Comparison of ENCODE assay signal across 24 cellular contexts in the genomic region with DNA sequence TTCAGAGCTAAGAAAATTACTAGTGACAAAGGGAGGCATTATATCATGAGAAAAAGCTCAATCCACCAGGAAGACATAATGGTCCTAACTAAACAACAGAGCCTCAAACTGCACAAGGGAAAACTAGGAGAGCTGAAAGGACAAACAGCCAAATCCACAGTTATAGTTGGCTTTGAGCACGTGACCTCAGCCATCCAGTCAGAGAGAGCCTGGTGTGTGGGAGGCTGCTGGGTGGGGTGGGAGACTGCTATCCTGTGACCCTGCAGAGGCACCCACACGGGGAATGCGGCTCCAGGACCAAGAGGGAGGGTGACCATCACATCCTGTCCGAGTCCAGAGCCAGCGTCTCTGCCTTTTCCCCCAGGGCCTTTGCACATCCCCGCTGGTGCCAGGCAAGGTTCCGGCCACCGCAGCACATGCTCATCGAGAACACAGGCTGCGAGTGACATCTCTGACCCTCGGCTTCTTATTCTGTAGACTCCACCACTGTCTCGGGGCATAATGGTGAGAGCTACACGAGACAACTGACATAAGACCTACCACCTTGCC.
"Had no signal": no experiment of that assay in that cellular context is flagged by ENCODE, and none has a peak within 500 bp of the region (broad histone marks: within the 10 kb centered on the region; RNA-seq: fewer than 3 reads in every experiment).

No MANE protein-coding gene starts in this region.

- H3K4me1 Mint-ChIP-seq: endodermal cell, immature natural killer cell had no signal

- H3K36me3 Mint-ChIP-seq: immature natural killer cell had no signal

- H3K27me3 ChIP-seq: colonic mucosa, foreskin keratinocyte, gastroesophageal sphincter, hepatocyte had no signal

- FAIRE-seq: endometrium, endothelial cell of umbilical vein, frontal cortex, kidney had no signal

- H3K4me1 ChIP-seq: colonic mucosa, heart left ventricle, left ventricle myocardium inferior, lower lobe of right lung had no signal

- H2AFZ ChIP-seq: hepatocyte had no signal

- H3K9me3 ChIP-seq: colonic mucosa, lower lobe of right lung had no signal

- H3K79me2 ChIP-seq: hepatocyte had no signal

- H3K4me3 Mint-ChIP-seq: dendritic cell treated with granulocyte-macrophage colony-stimulating factor and Interleukin-4, amounts not matched to agents 40 ng/mL and 50 ng/mL, for 4 days; effector memory CD8-positive, alpha-beta T cell; endodermal cell; immature natural killer cell had no signal

- H3K27ac Mint-ChIP-seq: dendritic cell treated with granulocyte-macrophage colony-stimulating factor and Interleukin-4, amounts not matched to agents 40 ng/mL and 50 ng/mL, for 4 days; effector memory CD8-positive, alpha-beta T cell; endodermal cell; immature natural killer cell had no signal

- ATAC-seq: effector memory CD8-positive, alpha-beta T cell; foreskin keratinocyte; gastroesophageal sphincter; heart left ventricle; left colon; left lobe of liver; lower lobe of right lung had no signal

- H3K36me3 ChIP-seq: colonic mucosa, esophagus muscularis mucosa, gastroesophageal sphincter, heart left ventricle, left ventricle myocardium inferior, lower lobe of right lung had no signal

- H3K27ac ChIP-seq: colonic mucosa, esophagus muscularis mucosa, foreskin keratinocyte, gastroesophageal sphincter, heart left ventricle, hepatocyte, left ventricle myocardium inferior, lower lobe of right lung had no signal

- DNase-seq: colonic mucosa; cortex of kidney; effector CD8-positive, alpha-beta T cell; effector memory CD8-positive, alpha-beta T cell; endodermal cell; foreskin keratinocyte; heart left ventricle; immature natural killer cell; islet precursor cell; kidney; kidney glomerular epithelial cell; left colon; left ventricle myocardium inferior; lower lobe of right lung; mesenchymal stem cell; midbrain had no signal

- H3K4me3 ChIP-seq: colonic mucosa, esophagus muscularis mucosa, gastroesophageal sphincter, heart left ventricle, hepatocyte, left ventricle myocardium inferior, lower lobe of right lung had no signal

- H3K4me2 ChIP-seq: hepatocyte had no signal
